In genomic region chr2:62505649-62506420, GRCh38 we compare ENCODE assay signal across 9 cellular contexts. TPM values are rescaled to one million over a fixed set of nuclear protein-coding genes. Genes with fewer than 3 reads are reported as not detected.
DNase-seq lines count a peak whose midpoint lies in the region; ATAC-seq lines count a peak whose summit lies in the region.
"Had no signal": no experiment of that assay in that cellular context is flagged by ENCODE, and none has a peak within 500 bp of the region (broad histone marks: within the 10 kb centered on the region; RNA-seq: fewer than 3 reads in every experiment).

Gene TMEM17, minus strand, starts transcription at chr2:62506195. Its CDS starts 66 bp downstream, at chr2:62506129.

- H3K27ac Mint-ChIP-seq in T-helper 17 cell: no peak within 1 kb of the TSS

- no peaks in the 10 kb centered on the region for H3K36me3 Mint-ChIP-seq in T-helper 17 cell (ENCODE audit: low read depth)

- peaks cover 5% of the 10 kb centered on the region for H3K4me1 Mint-ChIP-seq in T-helper 17 cell

- peaks cover 20% of the 10 kb centered on the region for H3K27me3 Mint-ChIP-seq in T-helper 17 cell

- ATAC-seq in GM18508 (IDR thresholded peaks at IDR 0.05; ENCODE audit: insufficient read depth, unreplicated experiment): peak; percentile 66
- ATAC-seq in HG02938 (IDR thresholded peaks at IDR 0.05; ENCODE audit: unreplicated experiment): peak; percentile 78
- ATAC-seq in T-helper 17 cell: peak; percentile 37

- H3K9me3 ChIP-seq in T-helper 17 cell (ENCODE audit: control insufficient read depth, low read length, poor library complexity, severe bottlenecking): peaks cover 2% of the 10 kb centered on the region

- H3K4me3 Mint-ChIP-seq in T-helper 17 cell: peak within 1 kb of the TSS; percentile 80

- DNase-seq in AG08396 (ENCODE audit: low spot score) (peak; percentile 91), NCI-H1694 (lab: John Stamatoyannopoulos, UW) (peak; percentile 47), T-helper 17 cell (no peak), cortex of kidney (lab: John Stamatoyannopoulos, UW) (peak; percentile 88), kidney tubule cell (ENCODE audit: low spot score) (peak; percentile 89)
- DNase-seq in stimulated activated CD4-positive, alpha-beta T cell treated with anti-CD3 and anti-CD28 coated beads, Interleukin-12 subunit alpha, Interleukin-12 subunit beta, amount 100 ng/mL, for 48 hours (ENCODE audit: low read depth in 2 of 3, low spot score in 1 of 3): peak; percentile 19 to 38 (median 34)

RNA-seq across cellular contexts. Expression of gene TMEM17, which starts in this region (rescaled TPM):
- total RNA-seq in T-helper 17 cell: not detected
- total RNA-seq: T-helper 1 cell treated with Interleukin-12 subunit alpha and Interleukin-12 subunit beta and Interleukin-4 antibody, amounts not matched to agents 30 ng/mL and 1 ng/mL, for 36 hours had no signal

Comparison
In these comparisons a context has a peak if more than half of its experiments do, and no peak if none do; other contexts are left out.
1. Peak in ATAC-seq in T-helper 17 cell; RNA of the gene not detected or under 1 TPM.
2. DNase-seq: peak in AG08396 (single experiment), NCI-H1694 (single experiment), cortex of kidney (single experiment), kidney tubule cell (single experiment) and stimulated activated CD4-positive, alpha-beta T cell treated with anti-CD3 and anti-CD28 coated beads, Interleukin-12 subunit alpha, Interleukin-12 subunit beta, amount 100 ng/mL, for 48 hours (3 of 3); none in T-helper 17 cell (0 of 3).
3. Peak in every context shown above with its lines, with median percentiles within 50 percentile points of each other: ATAC-seq.